8 cellular contexts compared by ENCODE assay signal in the genomic region with DNA sequence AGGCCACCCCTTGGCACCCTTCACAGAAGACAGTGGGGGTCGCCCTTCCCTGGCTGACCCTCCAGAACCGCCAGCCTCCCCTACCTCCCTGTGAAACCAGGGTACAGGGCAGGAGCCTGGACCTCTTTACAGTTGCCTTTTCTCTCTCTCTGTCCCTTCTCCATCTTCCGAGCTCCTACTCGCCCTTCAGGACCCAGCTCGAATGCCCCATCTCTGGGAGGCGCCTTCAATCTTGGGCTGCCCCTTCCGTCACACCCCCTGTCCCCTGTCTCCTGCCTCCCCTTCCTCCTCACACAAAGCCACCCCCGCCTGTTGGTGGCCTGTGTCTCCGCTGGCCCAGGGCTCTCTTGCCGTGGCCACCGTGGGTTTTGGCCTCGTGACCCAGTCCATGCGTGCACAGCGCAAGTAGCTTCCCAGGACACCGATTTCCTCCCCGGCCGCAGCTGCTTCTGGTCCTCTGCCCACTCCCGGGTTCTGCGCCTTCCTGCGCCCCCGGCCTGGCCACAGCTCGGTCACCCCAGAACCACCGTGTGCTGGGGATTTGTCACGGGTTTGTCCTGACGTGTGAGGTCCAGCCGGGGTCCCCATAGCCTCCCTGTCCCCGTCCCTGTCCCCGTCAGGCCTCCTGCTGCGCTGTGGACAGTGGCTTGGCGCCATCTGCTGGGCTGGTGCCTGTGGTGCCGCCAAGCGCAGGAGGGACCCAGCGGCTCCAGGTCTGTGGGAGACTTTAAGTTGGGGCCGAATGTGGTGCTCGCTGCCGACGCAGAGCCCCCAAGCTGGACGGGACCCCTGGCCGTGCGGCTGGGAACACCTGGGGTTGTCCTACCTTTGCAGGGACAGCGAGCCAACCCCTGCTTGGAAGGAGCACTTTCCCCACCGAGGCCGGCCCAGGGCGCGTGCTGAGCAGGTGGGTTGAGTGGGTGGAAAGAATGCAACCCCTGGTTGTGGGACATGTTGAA. TPM values are rescaled to one million over a fixed set of nuclear protein-coding genes. Genes with fewer than 3 reads are reported as not detected.
A peak's percentile ranks its signal among the peaks of the same experiment; 100 is the strongest.
DNase-seq lines count a peak whose midpoint lies in the region; ATAC-seq, FAIRE-seq and TF ChIP-seq lines count a peak whose summit lies in the region.

No MANE protein-coding gene starts in this region.

- no peaks in the 10 kb centered on the region for H3K9me3 Mint-ChIP-seq in CD4-positive, alpha-beta T cell
- peaks cover 2% of the 10 kb centered on the region for H3K9me3 Mint-ChIP-seq in activated naive CD4-positive, alpha-beta T cell treated with anti-CD3 and anti-CD28 coated beads for 36 hours

- peaks cover 5% of the 10 kb centered on the region for H3K4me1 Mint-ChIP-seq in CD4-positive, alpha-beta T cell (ENCODE audit: low read depth)
- peaks cover 9% of the 10 kb centered on the region for H3K4me1 Mint-ChIP-seq in activated naive CD4-positive, alpha-beta T cell treated with anti-CD3 and anti-CD28 coated beads for 36 hours (ENCODE audit: low read depth)

- intact Hi-C loops in CD4-positive, alpha-beta T cell (cut with DNase I, micrococcal nuclease), result loop anchor here (1.0 to 10.0 kb wide), 5 partner anchors 33 to 832 kb away; a partner anchor contains a TSS
- intact Hi-C loops in activated naive CD4-positive, alpha-beta T cell treated with anti-CD3 and anti-CD28 coated beads for 36 hours (cut with micrococcal nuclease), result loop anchor here (1.0 to 10.0 kb wide), 5 partner anchors 33 to 420 kb away; a partner anchor contains a TSS
- intact Hi-C loops in head of caudate nucleus (cut with DNase I), result loop anchor here (1.0 to 10.0 kb wide), 2 partner anchors 155 to 518 kb away; no protein-coding TSS in a partner anchor

- no peak overlapping the region for H3K27ac ChIP-seq in CD4-positive, alpha-beta T cell (ENCODE audit: low read depth, low read length)
- H3K27ac ChIP-seq in HL-60 (replicated peaks), result no peak overlapping the region

- H3K4me3 ChIP-seq in HL-60 (replicated peaks; ENCODE audit: insufficient read depth, low read length), result no peak overlapping the region

- H3K9me3 ChIP-seq in CD4-positive, alpha-beta T cell (ENCODE audit: control insufficient read depth, low read length), result no peaks in the 10 kb centered on the region

- CTCF ChIA-PET in CD4-positive, alpha-beta T cell (lab: Charles Lee), result interaction anchor here (0.7 to 2.1 kb wide), 8 partner anchors 13 to 164 kb away, joined by 3 to 15 read pairs (median 4); no protein-coding TSS in a partner anchor
- CTCF ChIA-PET in activated naive CD4-positive, alpha-beta T cell treated with anti-CD3 and anti-CD28 coated beads for 36 hours (lab: Charles Lee), result interaction anchor here (0.8 to 4.4 kb wide), 21 partner anchors 11 to 326 kb away, joined by 3 to 69 read pairs (median 4); no protein-coding TSS in a partner anchor

- peak; percentile 98 for TF ChIP-seq CTCF in CD4-positive, alpha-beta T cell (IDR thresholded peaks at IDR 0.05)
- peak; percentile 74 for TF ChIP-seq CTCF in HL-60 (IDR thresholded peaks at IDR 0.05; ENCODE audit: insufficient read depth, low read length)

- peak; percentile 14 for ATAC-seq in CD4-positive, alpha-beta T cell (ENCODE audit: poor library complexity)
- ATAC-seq in SK-N-SH treated with all-trans-retinoic acid at 6 μM for 48 hours (peak; percentile 72), GM19397 (IDR thresholded peaks at IDR 0.05; ENCODE audit: unreplicated experiment) (no peak)

- POLR2A ChIA-PET in CD4-positive, alpha-beta T cell (lab: Charles Lee), result interaction anchor here (1.2 kb wide), 1 partner anchor 155 kb away, joined by 3 read pairs; no protein-coding TSS in a partner anchor

- DNase-seq in CD4-positive, alpha-beta T cell, result peak; percentile 55 to 85 (median 72)
- DNase-seq in HL-60 (ENCODE audit: low read depth in 1 of 2, low spot score in 1 of 2), result peak; percentile 51 to 66
- peak; percentile 82 for DNase-seq in activated naive CD4-positive, alpha-beta T cell treated with anti-CD3 and anti-CD28 coated beads for 36 hours
- peak; percentile 61 to 93 (median 84) for DNase-seq in head of caudate nucleus
- DNase-seq in pons (ENCODE audit: low spot score), result peak; percentile 52
- DNase-seq in urothelium cell line (ENCODE audit: low spot score), result peak; percentile 73

- H3K36me3 Mint-ChIP-seq in CD4-positive, alpha-beta T cell (ENCODE audit: low read depth), result no peaks in the 10 kb centered on the region
- no peaks in the 10 kb centered on the region for H3K36me3 Mint-ChIP-seq in activated naive CD4-positive, alpha-beta T cell treated with anti-CD3 and anti-CD28 coated beads for 36 hours (ENCODE audit: low read depth)

- H3K27me3 ChIP-seq in CD4-positive, alpha-beta T cell (ENCODE audit: control insufficient read depth, insufficient read depth, low read length), result no peaks in the 10 kb centered on the region
- H3K27me3 ChIP-seq in HL-60 (ENCODE audit: insufficient read depth, poor library complexity, severe bottlenecking), result peaks cover 6% of the 10 kb centered on the region

- H3K27ac Mint-ChIP-seq in CD4-positive, alpha-beta T cell, result no peak overlapping the region
- H3K27ac Mint-ChIP-seq in activated naive CD4-positive, alpha-beta T cell treated with anti-CD3 and anti-CD28 coated beads for 36 hours, result no peak overlapping the region

- H3K4me3 Mint-ChIP-seq in CD4-positive, alpha-beta T cell, result peak overlapping the region; percentile 39
- H3K4me3 Mint-ChIP-seq in activated naive CD4-positive, alpha-beta T cell treated with anti-CD3 and anti-CD28 coated beads for 36 hours, result peak overlapping the region; percentile 24

- FAIRE-seq in urothelium cell line (lab: Jason Lieb, UNC), result peak; percentile 93

- peaks cover 4% of the 10 kb centered on the region for H3K27me3 Mint-ChIP-seq in CD4-positive, alpha-beta T cell
- H3K27me3 Mint-ChIP-seq in activated naive CD4-positive, alpha-beta T cell treated with anti-CD3 and anti-CD28 coated beads for 36 hours (ENCODE audit: low read depth), result no peaks in the 10 kb centered on the region

TF ChIP-seq in SK-N-SH treated with all-trans-retinoic acid at 6 μM for 48 hours, 23 proteins besides CTCF, POLR2A, EP300 and RAD21:
- TF ChIP-seq TCF4 (CRISPR knock-in tag; IDR thresholded peaks at IDR 0.05; ENCODE audit: borderline replicate concordance) (no peak), ZFP3 (CRISPR knock-in tag; IDR thresholded peaks at IDR 0.05) (peak; percentile 86)

RNA-seq across cellular contexts. Expression of a gene that starts 4.0 kb away (rescaled TPM):
- total RNA-seq in CD4-positive, alpha-beta T cell, result 1 to 10 TPM; 6.5 to 7.9 TPM
- total RNA-seq in activated naive CD4-positive, alpha-beta T cell treated with anti-CD3 and anti-CD28 coated beads for 36 hours, result 10 to 100 TPM; 20.7 to 22.2 TPM

RNA-seq across cellular contexts. Expression of a gene that starts 27.6 kb away (rescaled TPM):
- 1 to 10 TPM; 2.1 to 2.7 TPM for total RNA-seq in CD4-positive, alpha-beta T cell
- 1 to 10 TPM; 3.4 to 3.5 TPM for total RNA-seq in activated naive CD4-positive, alpha-beta T cell treated with anti-CD3 and anti-CD28 coated beads for 36 hours
